Comparison of ENCODE assay signal across 10 cellular contexts in the genomic region with DNA sequence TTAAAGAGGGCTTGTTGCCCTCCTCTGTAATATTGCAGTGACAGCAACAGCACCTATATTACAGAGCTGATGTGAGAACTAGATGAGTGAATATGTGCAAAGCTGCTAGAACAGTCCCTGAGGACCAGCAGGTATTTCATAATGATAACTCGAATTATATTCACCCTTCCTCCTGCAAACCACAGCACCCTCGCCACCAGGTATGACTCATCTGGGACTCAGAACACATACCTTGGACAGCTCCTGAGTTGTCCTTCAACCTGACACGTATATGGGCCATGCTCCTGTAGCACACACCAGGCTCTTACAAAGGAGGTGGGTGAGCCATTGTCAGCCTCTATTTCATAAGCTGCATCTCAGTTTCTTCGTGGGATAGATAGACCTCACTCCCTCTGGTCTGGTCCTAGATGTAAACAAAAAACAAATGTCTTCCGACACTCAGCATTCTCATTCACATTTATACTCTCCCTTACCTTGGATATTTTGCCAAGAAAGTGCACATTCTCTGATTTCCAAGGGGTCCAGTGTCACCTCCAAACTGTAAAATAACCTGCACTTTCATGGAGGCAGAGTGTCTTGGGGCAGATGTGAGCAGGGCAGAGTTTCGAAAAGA.
DNase-seq lines count a peak whose midpoint lies in the region; ATAC-seq, FAIRE-seq and TF ChIP-seq lines count a peak whose summit lies in the region.
"Had no signal": no experiment of that assay in that cellular context is flagged by ENCODE, and none has a peak within 500 bp of the region (broad histone marks: within the 10 kb centered on the region; RNA-seq: fewer than 3 reads in every experiment).

No MANE protein-coding gene starts in this region.

- no peak overlapping the region for H2AFZ ChIP-seq in endothelial cell of umbilical vein (ENCODE audit: low read depth, low read length)

- peak; percentile 66 for ATAC-seq in activated CD8-positive, alpha-beta memory T cell treated with anti-CD3 and anti-CD28 coated beads, Interleukin-2, amount 10 ng/mL, durations not matched to agents 7 days and 5 days
- ATAC-seq in HG02938 (IDR thresholded peaks at IDR 0.05; ENCODE audit: unreplicated experiment) (no peak), HG02759 (IDR thresholded peaks at IDR 0.05; ENCODE audit: unreplicated experiment) (no peak)

- no TSS peak for BruUV-seq in endothelial cell of umbilical vein (replicated peaks; lab: Mats Ljungman, UMichigan)

- DNase-seq in activated CD8-positive, alpha-beta memory T cell treated with anti-CD3 and anti-CD28 coated beads, Interleukin-2, amount 10 ng/mL, durations not matched to agents 7 days and 5 days: peak; percentile 69
- DNase-seq in activated CD8-positive, alpha-beta memory T cell treated with anti-CD3 and anti-CD28 coated beads for 24 hours: no peak
- DNase-seq in RPMI8226 (peak; percentile 78), endothelial cell of umbilical vein (ENCODE audit: low read depth, low spot score) (no peak), thyroid gland (no peak)
- peak; percentile 40 for DNase-seq in stimulated activated CD4-positive, alpha-beta T cell treated with anti-CD3 and anti-CD28 coated beads, Interleukin-4, amount 100 ng/mL, for 24 hours

- CTCF ChIA-PET in activated CD8-positive, alpha-beta memory T cell treated with anti-CD3 and anti-CD28 coated beads, Interleukin-2, amount 10 ng/mL, durations not matched to agents 7 days and 5 days (lab: Charles Lee): no interaction called here
- CTCF ChIA-PET in endothelial cell of umbilical vein (lab: Charles Lee): no interaction called here

- H3K27me3 Mint-ChIP-seq in activated CD8-positive, alpha-beta memory T cell treated with anti-CD3 and anti-CD28 coated beads, Interleukin-2, amount 10 ng/mL, durations not matched to agents 7 days and 5 days: peaks cover 43% of the 10 kb centered on the region

- no peaks in the 10 kb centered on the region for H3K4me1 ChIP-seq in endothelial cell of umbilical vein (ENCODE audit: control insufficient read depth, extremely low read depth, insufficient read depth, low read length)
- no peaks in the 10 kb centered on the region for H3K4me1 ChIP-seq in thyroid gland

- no peak overlapping the region for H3K9ac ChIP-seq in endothelial cell of umbilical vein (replicated peaks; ENCODE audit: extremely low read depth, insufficient read depth, low read length)

- no peak overlapping the region for H3K4me2 ChIP-seq in endothelial cell of umbilical vein (ENCODE audit: insufficient read depth, low read length)

- 42 to 48% methylated on average over 6 of the region's 6 CpGs for WGBS in thyroid gland, 2 donors

- intact Hi-C loops in endothelial cell of umbilical vein (cut with micrococcal nuclease): no loop called here
- intact Hi-C loops in thyroid gland (cut with DNase I): no loop called here

- no peak overlapping the region for H3K27ac Mint-ChIP-seq in activated CD8-positive, alpha-beta memory T cell treated with anti-CD3 and anti-CD28 coated beads, Interleukin-2, amount 10 ng/mL, durations not matched to agents 7 days and 5 days
- H3K27ac Mint-ChIP-seq: T-helper 1 cell treated with Interleukin-12 subunit alpha and Interleukin-12 subunit beta and Interleukin-4 antibody, amounts not matched to agents 30 μg/mL and 1 μg/mL, for 36 hours had no signal

- no peak for FAIRE-seq in endothelial cell of umbilical vein (lab: Jason Lieb, UNC)

- TF ChIP-seq POLR2A in endothelial cell of umbilical vein (IDR thresholded peaks at IDR 0.05; ENCODE audit: low read depth, low read length) (no peak), thyroid gland (IDR thresholded peaks at IDR 0.05) (no peak)

- no peaks in the 10 kb centered on the region for H3K36me3 ChIP-seq in endothelial cell of umbilical vein (ENCODE audit: control insufficient read depth in 2 of 2, extremely low read depth in 1 of 2, insufficient read depth in 2 of 2, low read length in 2 of 2)
- no peaks in the 10 kb centered on the region for H3K36me3 ChIP-seq in thyroid gland

- POLR2A ChIA-PET in endothelial cell of umbilical vein (lab: Charles Lee): no interaction called here

- H3K4me3 Mint-ChIP-seq in activated CD8-positive, alpha-beta memory T cell treated with anti-CD3 and anti-CD28 coated beads, Interleukin-2, amount 10 ng/mL, durations not matched to agents 7 days and 5 days: no peak overlapping the region
- H3K4me3 Mint-ChIP-seq: T-helper 1 cell treated with Interleukin-12 subunit alpha and Interleukin-12 subunit beta and Interleukin-4 antibody, amounts not matched to agents 30 μg/mL and 1 μg/mL, for 36 hours had no signal

- H4K20me1 ChIP-seq in endothelial cell of umbilical vein (replicated peaks; ENCODE audit: control insufficient read depth, extremely low read depth, insufficient read depth, low read length): no peaks in the 10 kb centered on the region

- H3K4me3 ChIP-seq in endothelial cell of umbilical vein (replicated peaks in 1 of 3; ENCODE audit: insufficient read depth in 1 of 3, low read depth in 1 of 3, low read length in 3 of 3) (no peak overlapping the region), thyroid gland (replicated peaks in 1 of 3) (no peak overlapping the region)

- TF ChIP-seq CTCF in endothelial cell of umbilical vein (IDR thresholded peaks at IDR 0.05; ENCODE audit: extremely low read depth in 1 of 2, insufficient read depth in 1 of 2, low read depth in 1 of 2, low read length in 2 of 2): no peak
- no peak for TF ChIP-seq CTCF in thyroid gland (IDR thresholded peaks at IDR 0.05)

- H3K36me3 Mint-ChIP-seq in activated CD8-positive, alpha-beta memory T cell treated with anti-CD3 and anti-CD28 coated beads, Interleukin-2, amount 10 ng/mL, durations not matched to agents 7 days and 5 days: no peaks in the 10 kb centered on the region

- no peaks in the 10 kb centered on the region for H3K9me1 ChIP-seq in endothelial cell of umbilical vein (replicated peaks; ENCODE audit: control insufficient read depth, extremely low read depth, insufficient read depth, low read length)

- H3K9me3 ChIP-seq in endothelial cell of umbilical vein (replicated peaks; ENCODE audit: control insufficient read depth, insufficient read depth, low read length) (no peaks in the 10 kb centered on the region), thyroid gland (no peaks in the 10 kb centered on the region)

- no peak overlapping the region for H3K27ac ChIP-seq in endothelial cell of umbilical vein (ENCODE audit: insufficient read depth, low read depth, low read length)
- no peak overlapping the region for H3K27ac ChIP-seq in thyroid gland
- H3K27ac ChIP-seq: C4-2B had no signal

- H3K4me1 Mint-ChIP-seq in activated CD8-positive, alpha-beta memory T cell treated with anti-CD3 and anti-CD28 coated beads, Interleukin-2, amount 10 ng/mL, durations not matched to agents 7 days and 5 days: peaks cover 2% of the 10 kb centered on the region

- H3K27me3 ChIP-seq in endothelial cell of umbilical vein (ENCODE audit: control insufficient read depth in 2 of 2, insufficient read depth in 2 of 2, low read length in 2 of 2): no peaks in the 10 kb centered on the region
- H3K27me3 ChIP-seq in thyroid gland: no peaks in the 10 kb centered on the region

- dilution Hi-C loops in endothelial cell of umbilical vein (cut with MboI; ENCODE audit: extremely low pct_ligation_motif_present, low sequenced_read_pairs): no loop called here

- no peaks in the 10 kb centered on the region for H3K79me2 ChIP-seq in endothelial cell of umbilical vein (ENCODE audit: control insufficient read depth, insufficient read depth, low read length)

- H3K9me3 Mint-ChIP-seq in activated CD8-positive, alpha-beta memory T cell treated with anti-CD3 and anti-CD28 coated beads, Interleukin-2, amount 10 ng/mL, durations not matched to agents 7 days and 5 days (ENCODE audit: low read depth): no peaks in the 10 kb centered on the region
- H3K9me3 Mint-ChIP-seq: T-helper 1 cell treated with Interleukin-12 subunit alpha and Interleukin-12 subunit beta and Interleukin-4 antibody, amounts not matched to agents 30 μg/mL and 1 μg/mL, for 36 hours had no signal

TF ChIP-seq in endothelial cell of umbilical vein, 7 proteins besides CTCF, POLR2A, EP300 and RAD21:
- TF ChIP-seq MYC (IDR thresholded peaks at IDR 0.05; ENCODE audit: low read depth, low read length) (no peak), FOS (IDR thresholded peaks at IDR 0.05; ENCODE audit: borderline replicate concordance, insufficient read depth, low read length) (peak; percentile 61)

Comparison
In these comparisons a context has a peak if more than half of its experiments do, and no peak if none do; other contexts are left out.
1. DNase-seq: peak in activated CD8-positive, alpha-beta memory T cell treated with anti-CD3 and anti-CD28 coated beads, Interleukin-2, amount 10 ng/mL, durations not matched to agents 7 days and 5 days (single experiment), RPMI8226 (single experiment) and stimulated activated CD4-positive, alpha-beta T cell treated with anti-CD3 and anti-CD28 coated beads, Interleukin-4, amount 100 ng/mL, for 24 hours (single experiment); none in activated CD8-positive, alpha-beta memory T cell treated with anti-CD3 and anti-CD28 coated beads for 24 hours (single experiment), endothelial cell of umbilical vein (single experiment) and thyroid gland (0 of 2).